ENCODE assay signal across 1 cellular context in genomic region chr1:54199765-54200518, GRCh38.
A peak's percentile ranks its signal among the peaks of the same experiment; 100 is the strongest.
TF ChIP-seq lines count a peak whose summit lies in the region.

TSS of gene CYB5RL (minus strand) at chr1:54200030. CDS start at chr1:54195616, 4,414 bp downstream.
TSS of gene MRPL37 (plus strand) at chr1:54200167. CDS start at chr1:54200244, 77 bp downstream.

TF ChIP-seq in HepG2, 621 proteins besides CTCF, POLR2A, EP300 and RAD21 (continued from another document and continues in another):
- TF ChIP-seq, protein P1, sequence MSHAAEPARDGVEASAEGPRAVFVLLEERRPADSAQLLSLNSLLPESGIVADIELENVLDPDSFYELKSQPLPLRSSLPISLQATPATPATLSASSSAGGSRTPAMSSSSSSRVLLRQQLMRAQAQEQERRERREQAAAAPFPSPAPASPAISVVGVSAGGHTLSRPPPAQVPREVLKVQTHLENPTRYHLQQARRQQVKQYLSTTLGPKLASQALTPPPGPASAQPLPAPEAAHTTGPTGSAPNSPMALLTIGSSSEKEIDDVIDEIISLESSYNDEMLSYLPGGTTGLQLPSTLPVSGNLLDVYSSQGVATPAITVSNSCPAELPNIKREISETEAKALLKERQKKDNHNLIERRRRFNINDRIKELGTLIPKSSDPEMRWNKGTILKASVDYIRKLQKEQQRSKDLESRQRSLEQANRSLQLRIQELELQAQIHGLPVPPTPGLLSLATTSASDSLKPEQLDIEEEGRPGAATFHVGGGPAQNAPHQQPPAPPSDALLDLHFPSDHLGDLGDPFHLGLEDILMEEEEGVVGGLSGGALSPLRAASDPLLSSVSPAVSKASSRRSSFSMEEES (CRISPR knock-in tag; IDR thresholded peaks at IDR 0.05), result 0 out of 2 replicates have a peak, but pooled peaks have one; percentile 50
- TF ChIP-seq ZC3H13 (CRISPR knock-in tag; IDR thresholded peaks at IDR 0.05) (no peak), GPBP1L1 (CRISPR knock-in tag; IDR thresholded peaks at IDR 0.05) (no peak), ATF6 (CRISPR knock-in tag; conservative IDR thresholded peaks at IDR 0.05) (0 out of 2 replicates have a peak, but pooled peaks have one; percentile 40), NR2F1 (CRISPR knock-in tag; IDR thresholded peaks at IDR 0.05) (no peak), ZNF549 (CRISPR knock-in tag; IDR thresholded peaks at IDR 0.05) (no peak), MYC (CRISPR knock-in tag; IDR thresholded peaks at IDR 0.05; ENCODE audit: borderline replicate concordance) (peak; percentile 82; the same call in 1 of the 2 replicates), TOE1 (CRISPR knock-in tag; IDR thresholded peaks at IDR 0.05) (no peak), MED8 (CRISPR knock-in tag; IDR thresholded peaks at IDR 0.05; ENCODE audit: insufficient replicate concordance) (no peak), SALL1 (CRISPR knock-in tag; IDR thresholded peaks at IDR 0.05) (no peak; the same call in none of the 2 replicates), PRDM4 (CRISPR knock-in tag; IDR thresholded peaks at IDR 0.05; ENCODE audit: borderline replicate concordance) (no peak), U2AF1 (optimal IDR thresholded peaks at IDR 0.05; ENCODE audit: low read depth, low read length) (no peak), KDM5B (CRISPR knock-in tag; IDR thresholded peaks at IDR 0.05; ENCODE audit: borderline replicate concordance) (peak; percentile 65; the same call in 1 of the 2 replicates), ZSCAN12 (CRISPR knock-in tag; IDR thresholded peaks at IDR 0.05) (no peak), ZNF34 (CRISPR knock-in tag; IDR thresholded peaks at IDR 0.05; ENCODE audit: borderline replicate concordance) (no peak), NR0B2 (CRISPR knock-in tag; IDR thresholded peaks at IDR 0.05) (no peak), MBD4 (IDR thresholded peaks at IDR 0.05; ENCODE audit: borderline replicate concordance, low read length) (no peak), PBX3 (CRISPR knock-in tag; IDR thresholded peaks at IDR 0.05; ENCODE audit: borderline replicate concordance) (peak; percentile 90; the same call in 1 of the 2 replicates), HMG20B (CRISPR knock-in tag; conservative IDR thresholded peaks at IDR 0.05) (no peak), ZHX1 (CRISPR knock-in tag; IDR thresholded peaks at IDR 0.05; ENCODE audit: low read depth) (no peak), NCOA5 (CRISPR knock-in tag; IDR thresholded peaks at IDR 0.05) (no peak), ARID4A (CRISPR knock-in tag; IDR thresholded peaks at IDR 0.05; ENCODE audit: borderline replicate concordance) (peak; percentile 83), PITX1 (CRISPR knock-in tag; IDR thresholded peaks at IDR 0.05) (peak; percentile 50; the same call in 1 of the 2 replicates)
- TF ChIP-seq, protein P2, sequence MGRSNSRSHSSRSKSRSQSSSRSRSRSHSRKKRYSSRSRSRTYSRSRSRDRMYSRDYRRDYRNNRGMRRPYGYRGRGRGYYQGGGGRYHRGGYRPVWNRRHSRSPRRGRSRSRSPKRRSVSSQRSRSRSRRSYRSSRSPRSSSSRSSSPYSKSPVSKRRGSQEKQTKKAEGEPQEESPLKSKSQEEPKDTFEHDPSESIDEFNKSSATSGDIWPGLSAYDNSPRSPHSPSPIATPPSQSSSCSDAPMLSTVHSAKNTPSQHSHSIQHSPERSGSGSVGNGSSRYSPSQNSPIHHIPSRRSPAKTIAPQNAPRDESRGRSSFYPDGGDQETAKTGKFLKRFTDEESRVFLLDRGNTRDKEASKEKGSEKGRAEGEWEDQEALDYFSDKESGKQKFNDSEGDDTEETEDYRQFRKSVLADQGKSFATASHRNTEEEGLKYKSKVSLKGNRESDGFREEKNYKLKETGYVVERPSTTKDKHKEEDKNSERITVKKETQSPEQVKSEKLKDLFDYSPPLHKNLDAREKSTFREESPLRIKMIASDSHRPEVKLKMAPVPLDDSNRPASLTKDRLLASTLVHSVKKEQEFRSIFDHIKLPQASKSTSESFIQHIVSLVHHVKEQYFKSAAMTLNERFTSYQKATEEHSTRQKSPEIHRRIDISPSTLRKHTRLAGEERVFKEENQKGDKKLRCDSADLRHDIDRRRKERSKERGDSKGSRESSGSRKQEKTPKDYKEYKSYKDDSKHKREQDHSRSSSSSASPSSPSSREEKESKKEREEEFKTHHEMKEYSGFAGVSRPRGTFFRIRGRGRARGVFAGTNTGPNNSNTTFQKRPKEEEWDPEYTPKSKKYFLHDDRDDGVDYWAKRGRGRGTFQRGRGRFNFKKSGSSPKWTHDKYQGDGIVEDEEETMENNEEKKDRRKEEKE (IDR thresholded peaks at IDR 0.05), result no peak
- TF ChIP-seq, protein P3, sequence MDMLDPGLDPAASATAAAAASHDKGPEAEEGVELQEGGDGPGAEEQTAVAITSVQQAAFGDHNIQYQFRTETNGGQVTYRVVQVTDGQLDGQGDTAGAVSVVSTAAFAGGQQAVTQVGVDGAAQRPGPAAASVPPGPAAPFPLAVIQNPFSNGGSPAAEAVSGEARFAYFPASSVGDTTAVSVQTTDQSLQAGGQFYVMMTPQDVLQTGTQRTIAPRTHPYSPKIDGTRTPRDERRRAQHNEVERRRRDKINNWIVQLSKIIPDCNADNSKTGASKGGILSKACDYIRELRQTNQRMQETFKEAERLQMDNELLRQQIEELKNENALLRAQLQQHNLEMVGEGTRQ (IDR thresholded peaks at IDR 0.05; ENCODE audit: low read depth, low read length), result peak; percentile 62
- TF ChIP-seq, protein P3 (CRISPR knock-in tag; IDR thresholded peaks at IDR 0.05; ENCODE audit: borderline replicate concordance), result peak; percentile 61; the same call in 1 of the 2 replicates
